In the genomic region with DNA sequence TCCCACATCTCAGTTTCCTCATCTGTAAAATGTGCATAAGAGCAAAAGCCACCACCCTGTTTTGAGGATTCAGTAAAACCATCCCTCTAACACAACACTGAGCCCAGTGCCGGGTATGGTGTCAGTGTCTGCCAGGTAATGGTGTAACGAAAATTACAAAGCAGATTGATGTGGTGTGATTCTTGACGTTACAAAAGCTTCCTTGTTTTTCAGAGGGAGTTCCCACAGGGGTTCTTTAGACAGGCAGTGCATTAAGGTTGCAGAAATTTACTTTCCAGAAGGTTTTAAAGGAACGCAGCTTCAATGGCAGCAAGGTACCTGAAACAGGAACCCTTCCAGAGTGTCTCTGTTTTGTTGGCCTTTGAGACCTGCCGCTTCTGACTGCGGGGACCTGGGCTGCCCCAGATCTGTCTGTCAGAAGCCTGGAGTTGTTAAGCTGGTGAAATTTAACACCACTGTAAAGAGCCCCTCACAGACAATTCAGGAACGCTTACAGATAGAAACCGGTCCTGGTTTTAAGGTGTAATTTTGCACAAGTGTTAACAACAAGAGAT, we compare ENCODE assay signal across 14 cellular contexts.
A peak's percentile ranks its signal among the peaks of the same experiment; 100 is the strongest.
DNase-seq lines count a peak whose midpoint lies in the region; ATAC-seq and TF ChIP-seq lines count a peak whose summit lies in the region.
"Had no signal": no experiment of that assay in that cellular context is flagged by ENCODE, and none has a peak within 500 bp of the region (broad histone marks: within the 10 kb centered on the region; RNA-seq: fewer than 3 reads in every experiment).

No MANE protein-coding gene starts in this region.

- H3K27me3 Mint-ChIP-seq in glutamatergic neuron (ENCODE audit: unreplicated experiment): peaks cover 5% of the 10 kb centered on the region

- H3K9me3 Mint-ChIP-seq in glutamatergic neuron (ENCODE audit: unreplicated experiment): peaks cover 8% of the 10 kb centered on the region
- H3K9me3 Mint-ChIP-seq in stimulated activated effector memory CD8-positive, alpha-beta T cell treated with anti-CD3 and anti-CD28 coated beads, Interleukin-12 subunit alpha, Interleukin-12 subunit beta, amount 100 ng/mL, for 72 hours: no peaks in the 10 kb centered on the region

- H3K4me3 ChIP-seq in GM12865 (ENCODE audit: low read depth, low read length): no peak overlapping the region
- no peak overlapping the region for H3K4me3 ChIP-seq in neutrophil (ENCODE audit: low read depth in 1 of 2, low read length in 1 of 2)
- H3K4me3 ChIP-seq: coronary artery had no signal

- DNase-seq in GM12865 (ENCODE audit: low read depth): peak; percentile 40
- DNase-seq in NCI-H2227 (lab: John Stamatoyannopoulos, UW; ENCODE audit: unreplicated experiment): peak; percentile 40
- no peak for DNase-seq in glutamatergic neuron
- no peak for DNase-seq in stimulated activated effector memory CD8-positive, alpha-beta T cell treated with anti-CD3 and anti-CD28 coated beads, Interleukin-12 subunit alpha, Interleukin-12 subunit beta, amount 100 ng/mL, for 72 hours (ENCODE audit: low spot score in 2 of 2)
- DNase-seq in OCI-M1 (lab: John Stamatoyannopoulos, UW): no peak
- no peak for DNase-seq in activated effector memory CD4-positive, alpha-beta T cell treated with Interleukin-2 at 50 U/mL for 16 hours
- no peak for DNase-seq in activated CD4-positive, CD25-positive, alpha-beta regulatory T cell treated with anti-CD3 and anti-CD28 coated beads, Interleukin-2, amount 50 U/mL, for 72 hours
- DNase-seq: activated CD4-positive, alpha-beta T cell treated with anti-CD3 and anti-CD28 coated beads for 4 hours; activated T-cell treated with anti-CD3 and anti-CD28 coated beads, Interleukin-2, amount 50 U/mL, for 48 hours; BE2C; stimulated activated CD4-positive, alpha-beta T cell treated with anti-CD3 and anti-CD28 coated beads, Interleukin-4, amount 100 ng/mL, for 1 hour; stimulated activated naive CD4-positive, alpha-beta T cell had no signal

- peak overlapping the region; percentile 62 for H3K27ac Mint-ChIP-seq in glutamatergic neuron (ENCODE audit: unreplicated experiment)
- no peak overlapping the region for H3K27ac Mint-ChIP-seq in stimulated activated effector memory CD8-positive, alpha-beta T cell treated with anti-CD3 and anti-CD28 coated beads, Interleukin-12 subunit alpha, Interleukin-12 subunit beta, amount 100 ng/mL, for 72 hours

- no peaks in the 10 kb centered on the region for H3K9me3 ChIP-seq in neutrophil

- peaks cover 18% of the 10 kb centered on the region for H3K36me3 ChIP-seq in neutrophil
- H3K36me3 ChIP-seq: BE2C had no signal

- no peak overlapping the region for H3K4me3 Mint-ChIP-seq in glutamatergic neuron (ENCODE audit: unreplicated experiment)
- no peak overlapping the region for H3K4me3 Mint-ChIP-seq in stimulated activated effector memory CD8-positive, alpha-beta T cell treated with anti-CD3 and anti-CD28 coated beads, Interleukin-12 subunit alpha, Interleukin-12 subunit beta, amount 100 ng/mL, for 72 hours

- H3K36me3 Mint-ChIP-seq in glutamatergic neuron (ENCODE audit: unreplicated experiment): no peaks in the 10 kb centered on the region
- H3K36me3 Mint-ChIP-seq in stimulated activated effector memory CD8-positive, alpha-beta T cell treated with anti-CD3 and anti-CD28 coated beads, Interleukin-12 subunit alpha, Interleukin-12 subunit beta, amount 100 ng/mL, for 72 hours: no peaks in the 10 kb centered on the region

- peaks cover 6 to 13% of the 10 kb centered on the region in 2 experiments for H3K4me1 ChIP-seq in neutrophil (ENCODE audit: control insufficient read depth in 1 of 2, insufficient read depth in 1 of 2, low read depth in 1 of 2, low read length in 1 of 2)

- no peak for ATAC-seq in stimulated activated effector memory CD8-positive, alpha-beta T cell treated with anti-CD3 and anti-CD28 coated beads, Interleukin-12 subunit alpha, Interleukin-12 subunit beta, amount 100 ng/mL, for 72 hours

- H3K27me3 ChIP-seq in neutrophil: no peaks in the 10 kb centered on the region
- H3K27me3 ChIP-seq: BE2C had no signal

- peak overlapping the region; percentile 7 for H3K27ac ChIP-seq in neutrophil
- H3K27ac ChIP-seq: coronary artery had no signal

- H3K4me1 Mint-ChIP-seq in glutamatergic neuron (ENCODE audit: low read depth, unreplicated experiment): peaks cover 25% of the 10 kb centered on the region
- H3K4me1 Mint-ChIP-seq in stimulated activated effector memory CD8-positive, alpha-beta T cell treated with anti-CD3 and anti-CD28 coated beads, Interleukin-12 subunit alpha, Interleukin-12 subunit beta, amount 100 ng/mL, for 72 hours: peaks cover 22% of the 10 kb centered on the region

- TF ChIP-seq CTCF in GM12865 (IDR thresholded peaks at IDR 0.05; ENCODE audit: insufficient read depth, low read depth, low read length, missing control alignments): no peak
- TF ChIP-seq CTCF in glutamatergic neuron (IDR thresholded peaks at IDR 0.05; ENCODE audit: partially characterized antibody, unreplicated experiment): no peak
- TF ChIP-seq CTCF in neutrophil (IDR thresholded peaks at IDR 0.05): no peak

Comparison
In these comparisons a context has a peak if more than half of its experiments do, and no peak if none do; other contexts are left out.
1. DNase-seq: peak in GM12865 (single experiment) and NCI-H2227 (single experiment); none in glutamatergic neuron (single experiment), stimulated activated effector memory CD8-positive, alpha-beta T cell treated with anti-CD3 and anti-CD28 coated beads, Interleukin-12 subunit alpha, Interleukin-12 subunit beta, amount 100 ng/mL, for 72 hours (0 of 2), OCI-M1 (single experiment), activated effector memory CD4-positive, alpha-beta T cell treated with Interleukin-2 at 50 U/mL for 16 hours (single experiment) and activated CD4-positive, CD25-positive, alpha-beta regulatory T cell treated with anti-CD3 and anti-CD28 coated beads, Interleukin-2, amount 50 U/mL, for 72 hours (single experiment).